Comparison of ENCODE assay signal across 1 cellular context in the genomic region with DNA sequence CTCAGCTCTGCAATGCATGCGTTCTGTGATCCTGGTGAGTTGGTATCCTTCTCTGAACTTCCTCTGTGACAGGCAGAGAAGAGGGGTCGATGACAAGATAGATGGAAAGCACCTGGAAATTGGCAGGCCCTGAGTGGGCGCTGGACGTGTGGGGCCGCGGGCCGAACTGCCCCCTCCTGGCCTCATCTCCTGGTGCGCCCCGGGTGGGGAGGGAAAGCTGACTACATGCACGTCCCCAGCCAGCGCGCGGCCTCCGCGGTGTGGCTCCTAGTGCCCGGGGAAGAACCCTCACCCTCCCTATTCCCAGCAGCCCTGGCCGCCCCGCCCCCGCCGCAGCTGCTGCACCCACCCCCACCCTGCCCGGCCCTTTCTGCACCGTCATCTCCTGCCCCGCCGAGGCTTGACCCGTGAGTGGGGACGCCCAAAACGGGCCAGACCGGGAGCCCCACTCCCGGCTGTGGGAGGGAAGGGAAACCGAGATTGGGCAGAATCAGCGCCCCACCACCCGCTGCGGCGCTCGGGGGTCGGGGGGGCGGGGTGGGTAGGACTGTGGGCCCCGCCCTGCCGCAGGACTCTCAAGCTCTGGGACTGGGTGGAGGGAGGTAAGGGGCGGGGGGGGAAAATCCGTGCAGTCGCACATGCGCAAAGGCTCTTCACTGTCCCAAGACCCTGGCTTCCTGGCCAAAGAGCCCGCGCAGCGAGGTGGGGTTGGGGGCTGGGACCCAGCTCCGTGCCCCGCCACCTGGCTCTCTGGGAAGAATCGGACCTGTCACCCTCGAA.
TF ChIP-seq lines count a peak whose summit lies in the region.

A gene (plus strand): TSS at position 371 of the 780 bp plus-strand sequence.

TF ChIP-seq in K562, 482 proteins besides CTCF, POLR2A, EP300 and RAD21 (continued from another document and continues in another):
- TF ChIP-seq, protein P1, sequence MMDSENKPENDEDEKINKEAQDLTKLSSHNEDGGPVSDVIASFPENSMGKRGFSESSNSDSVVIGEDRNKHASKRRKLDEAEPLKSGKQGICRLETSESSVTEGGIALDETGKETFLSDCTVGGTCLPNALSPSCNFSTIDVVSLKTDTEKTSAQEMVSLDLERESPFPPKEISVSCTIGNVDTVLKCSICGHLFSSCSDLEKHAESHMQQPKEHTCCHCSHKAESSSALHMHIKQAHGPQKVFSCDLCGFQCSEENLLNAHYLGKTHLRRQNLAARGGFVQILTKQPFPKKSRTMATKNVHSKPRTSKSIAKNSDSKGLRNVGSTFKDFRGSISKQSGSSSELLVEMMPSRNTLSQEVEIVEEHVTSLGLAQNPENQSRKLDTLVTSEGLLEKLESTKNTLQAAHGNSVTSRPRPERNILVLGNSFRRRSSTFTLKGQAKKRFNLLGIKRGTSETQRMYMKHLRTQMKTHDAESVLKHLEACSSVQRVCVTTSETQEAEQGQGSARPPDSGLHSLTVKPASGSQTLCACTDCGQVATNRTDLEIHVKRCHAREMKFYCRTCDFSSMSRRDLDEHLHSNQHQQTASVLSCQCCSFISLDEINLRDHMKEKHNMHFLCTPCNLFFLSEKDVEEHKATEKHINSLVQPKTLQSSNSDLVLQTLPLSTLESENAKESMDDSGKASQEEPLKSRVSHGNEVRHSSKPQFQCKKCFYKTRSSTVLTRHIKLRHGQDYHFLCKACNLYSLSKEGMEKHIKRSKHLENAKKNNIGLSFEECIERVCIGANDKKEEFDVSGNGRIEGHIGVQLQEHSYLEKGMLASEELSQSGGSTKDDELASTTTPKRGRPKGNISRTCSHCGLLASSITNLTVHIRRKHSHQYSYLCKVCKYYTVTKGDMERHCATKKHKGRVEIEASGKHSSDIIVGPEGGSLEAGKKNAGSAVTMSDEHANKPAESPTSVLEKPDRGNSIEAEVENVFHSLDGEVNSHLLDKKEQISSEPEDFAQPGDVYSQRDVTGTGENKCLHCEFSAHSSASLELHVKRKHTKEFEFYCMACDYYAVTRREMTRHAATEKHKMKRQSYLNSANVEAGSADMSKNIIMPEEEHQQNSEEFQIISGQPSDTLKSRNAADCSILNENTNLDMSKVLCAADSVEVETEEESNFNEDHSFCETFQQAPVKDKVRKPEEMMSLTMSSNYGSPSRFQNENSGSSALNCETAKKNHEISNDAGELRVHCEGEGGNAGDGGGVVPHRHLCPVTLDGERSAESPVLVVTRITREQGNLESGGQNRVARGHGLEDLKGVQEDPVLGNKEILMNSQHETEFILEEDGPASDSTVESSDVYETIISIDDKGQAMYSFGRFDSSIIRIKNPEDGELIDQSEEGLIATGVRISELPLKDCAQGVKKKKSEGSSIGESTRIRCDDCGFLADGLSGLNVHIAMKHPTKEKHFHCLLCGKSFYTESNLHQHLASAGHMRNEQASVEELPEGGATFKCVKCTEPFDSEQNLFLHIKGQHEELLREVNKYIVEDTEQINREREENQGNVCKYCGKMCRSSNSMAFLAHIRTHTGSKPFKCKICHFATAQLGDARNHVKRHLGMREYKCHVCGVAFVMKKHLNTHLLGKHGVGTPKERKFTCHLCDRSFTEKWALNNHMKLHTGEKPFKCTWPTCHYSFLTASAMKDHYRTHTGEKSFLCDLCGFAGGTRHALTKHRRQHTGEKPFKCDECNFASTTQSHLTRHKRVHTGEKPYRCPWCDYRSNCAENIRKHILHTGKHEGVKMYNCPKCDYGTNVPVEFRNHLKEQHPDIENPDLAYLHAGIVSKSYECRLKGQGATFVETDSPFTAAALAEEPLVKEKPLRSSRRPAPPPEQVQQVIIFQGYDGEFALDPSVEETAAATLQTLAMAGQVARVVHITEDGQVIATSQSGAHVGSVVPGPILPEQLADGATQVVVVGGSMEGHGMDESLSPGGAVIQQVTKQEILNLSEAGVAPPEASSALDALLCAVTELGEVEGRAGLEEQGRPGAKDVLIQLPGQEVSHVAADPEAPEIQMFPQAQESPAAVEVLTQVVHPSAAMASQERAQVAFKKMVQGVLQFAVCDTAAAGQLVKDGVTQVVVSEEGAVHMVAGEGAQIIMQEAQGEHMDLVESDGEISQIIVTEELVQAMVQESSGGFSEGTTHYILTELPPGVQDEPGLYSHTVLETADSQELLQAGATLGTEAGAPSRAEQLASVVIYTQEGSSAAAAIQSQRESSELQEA (IDR thresholded peaks at IDR 0.05; ENCODE audit: low read depth) = no peak
- TF ChIP-seq ZNF76 (CRISPR knock-in tag; IDR thresholded peaks at IDR 0.05; ENCODE audit: borderline replicate concordance) (no peak), RFX5 (IDR thresholded peaks at IDR 0.05; ENCODE audit: low read depth, low read length) (no peak), ZBED1 (IDR thresholded peaks at IDR 0.05) (no peak), ZNF436 (CRISPR knock-in tag; IDR thresholded peaks at IDR 0.05) (no peak), SIX5 (IDR thresholded peaks at IDR 0.05; ENCODE audit: borderline replicate concordance in 1 of 2, insufficient read depth in 1 of 2, low read depth in 1 of 2, low read length in 2 of 2) (no peak), COPS2 (conservative IDR thresholded peaks at IDR 0.05) (no peak), XRCC5 (IDR thresholded peaks at IDR 0.05; ENCODE audit: low read depth, low read length) (no peak), ZNF124 (CRISPR knock-in tag; IDR thresholded peaks at IDR 0.05) (no peak), IRF2 (CRISPR knock-in tag; IDR thresholded peaks at IDR 0.05) (no peak), DPF2 (IDR thresholded peaks at IDR 0.05) (no peak), TAF9B (IDR thresholded peaks at IDR 0.05; ENCODE audit: partially characterized antibody) (no peak), MAFK (IDR thresholded peaks at IDR 0.05; ENCODE audit: low read length) (peak; percentile 35; the same call in 1 of the 2 replicates), TAF7 (tag; IDR thresholded peaks at IDR 0.05) (no peak), MAFG (tag; conservative IDR thresholded peaks at IDR 0.05) (peak; percentile 66; the same call in 1 of the 2 replicates), MCM3 (IDR thresholded peaks at IDR 0.05) (no peak), ZC3H4 (CRISPR knock-in tag; IDR thresholded peaks at IDR 0.05; ENCODE audit: borderline replicate concordance) (no peak), MXI1 (IDR thresholded peaks at IDR 0.05; ENCODE audit: low read depth, low read length) (no peak), SMARCB1 (IDR thresholded peaks at IDR 0.05; ENCODE audit: insufficient read length, low read depth) (no peak), KLF6 (CRISPR knock-in tag; IDR thresholded peaks at IDR 0.05; ENCODE audit: borderline replicate concordance) (no peak), GATA2 (CRISPR knock-in tag; IDR thresholded peaks at IDR 0.05) (no peak), KLF16 (IDR thresholded peaks at IDR 0.05) (no peak), BRD4 (IDR thresholded peaks at IDR 0.05) (no peak), FOXK1 (CRISPR knock-in tag; IDR thresholded peaks at IDR 0.05; ENCODE audit: borderline replicate concordance) (no peak), RBM39 (optimal IDR thresholded peaks at IDR 0.05; ENCODE audit: low read depth, low read length) (no peak), TEAD1 (CRISPR knock-in tag; IDR thresholded peaks at IDR 0.05) (no peak), ZNF551 (CRISPR knock-in tag; IDR thresholded peaks at IDR 0.05) (no peak), FOXJ2 (tag; IDR thresholded peaks at IDR 0.05) (no peak), HDAC8 (tag; IDR thresholded peaks at IDR 0.05) (no peak), ZNF263 (CRISPR knock-in tag; IDR thresholded peaks at IDR 0.05; ENCODE audit: borderline replicate concordance) (no peak)
- TF ChIP-seq, protein P2, sequence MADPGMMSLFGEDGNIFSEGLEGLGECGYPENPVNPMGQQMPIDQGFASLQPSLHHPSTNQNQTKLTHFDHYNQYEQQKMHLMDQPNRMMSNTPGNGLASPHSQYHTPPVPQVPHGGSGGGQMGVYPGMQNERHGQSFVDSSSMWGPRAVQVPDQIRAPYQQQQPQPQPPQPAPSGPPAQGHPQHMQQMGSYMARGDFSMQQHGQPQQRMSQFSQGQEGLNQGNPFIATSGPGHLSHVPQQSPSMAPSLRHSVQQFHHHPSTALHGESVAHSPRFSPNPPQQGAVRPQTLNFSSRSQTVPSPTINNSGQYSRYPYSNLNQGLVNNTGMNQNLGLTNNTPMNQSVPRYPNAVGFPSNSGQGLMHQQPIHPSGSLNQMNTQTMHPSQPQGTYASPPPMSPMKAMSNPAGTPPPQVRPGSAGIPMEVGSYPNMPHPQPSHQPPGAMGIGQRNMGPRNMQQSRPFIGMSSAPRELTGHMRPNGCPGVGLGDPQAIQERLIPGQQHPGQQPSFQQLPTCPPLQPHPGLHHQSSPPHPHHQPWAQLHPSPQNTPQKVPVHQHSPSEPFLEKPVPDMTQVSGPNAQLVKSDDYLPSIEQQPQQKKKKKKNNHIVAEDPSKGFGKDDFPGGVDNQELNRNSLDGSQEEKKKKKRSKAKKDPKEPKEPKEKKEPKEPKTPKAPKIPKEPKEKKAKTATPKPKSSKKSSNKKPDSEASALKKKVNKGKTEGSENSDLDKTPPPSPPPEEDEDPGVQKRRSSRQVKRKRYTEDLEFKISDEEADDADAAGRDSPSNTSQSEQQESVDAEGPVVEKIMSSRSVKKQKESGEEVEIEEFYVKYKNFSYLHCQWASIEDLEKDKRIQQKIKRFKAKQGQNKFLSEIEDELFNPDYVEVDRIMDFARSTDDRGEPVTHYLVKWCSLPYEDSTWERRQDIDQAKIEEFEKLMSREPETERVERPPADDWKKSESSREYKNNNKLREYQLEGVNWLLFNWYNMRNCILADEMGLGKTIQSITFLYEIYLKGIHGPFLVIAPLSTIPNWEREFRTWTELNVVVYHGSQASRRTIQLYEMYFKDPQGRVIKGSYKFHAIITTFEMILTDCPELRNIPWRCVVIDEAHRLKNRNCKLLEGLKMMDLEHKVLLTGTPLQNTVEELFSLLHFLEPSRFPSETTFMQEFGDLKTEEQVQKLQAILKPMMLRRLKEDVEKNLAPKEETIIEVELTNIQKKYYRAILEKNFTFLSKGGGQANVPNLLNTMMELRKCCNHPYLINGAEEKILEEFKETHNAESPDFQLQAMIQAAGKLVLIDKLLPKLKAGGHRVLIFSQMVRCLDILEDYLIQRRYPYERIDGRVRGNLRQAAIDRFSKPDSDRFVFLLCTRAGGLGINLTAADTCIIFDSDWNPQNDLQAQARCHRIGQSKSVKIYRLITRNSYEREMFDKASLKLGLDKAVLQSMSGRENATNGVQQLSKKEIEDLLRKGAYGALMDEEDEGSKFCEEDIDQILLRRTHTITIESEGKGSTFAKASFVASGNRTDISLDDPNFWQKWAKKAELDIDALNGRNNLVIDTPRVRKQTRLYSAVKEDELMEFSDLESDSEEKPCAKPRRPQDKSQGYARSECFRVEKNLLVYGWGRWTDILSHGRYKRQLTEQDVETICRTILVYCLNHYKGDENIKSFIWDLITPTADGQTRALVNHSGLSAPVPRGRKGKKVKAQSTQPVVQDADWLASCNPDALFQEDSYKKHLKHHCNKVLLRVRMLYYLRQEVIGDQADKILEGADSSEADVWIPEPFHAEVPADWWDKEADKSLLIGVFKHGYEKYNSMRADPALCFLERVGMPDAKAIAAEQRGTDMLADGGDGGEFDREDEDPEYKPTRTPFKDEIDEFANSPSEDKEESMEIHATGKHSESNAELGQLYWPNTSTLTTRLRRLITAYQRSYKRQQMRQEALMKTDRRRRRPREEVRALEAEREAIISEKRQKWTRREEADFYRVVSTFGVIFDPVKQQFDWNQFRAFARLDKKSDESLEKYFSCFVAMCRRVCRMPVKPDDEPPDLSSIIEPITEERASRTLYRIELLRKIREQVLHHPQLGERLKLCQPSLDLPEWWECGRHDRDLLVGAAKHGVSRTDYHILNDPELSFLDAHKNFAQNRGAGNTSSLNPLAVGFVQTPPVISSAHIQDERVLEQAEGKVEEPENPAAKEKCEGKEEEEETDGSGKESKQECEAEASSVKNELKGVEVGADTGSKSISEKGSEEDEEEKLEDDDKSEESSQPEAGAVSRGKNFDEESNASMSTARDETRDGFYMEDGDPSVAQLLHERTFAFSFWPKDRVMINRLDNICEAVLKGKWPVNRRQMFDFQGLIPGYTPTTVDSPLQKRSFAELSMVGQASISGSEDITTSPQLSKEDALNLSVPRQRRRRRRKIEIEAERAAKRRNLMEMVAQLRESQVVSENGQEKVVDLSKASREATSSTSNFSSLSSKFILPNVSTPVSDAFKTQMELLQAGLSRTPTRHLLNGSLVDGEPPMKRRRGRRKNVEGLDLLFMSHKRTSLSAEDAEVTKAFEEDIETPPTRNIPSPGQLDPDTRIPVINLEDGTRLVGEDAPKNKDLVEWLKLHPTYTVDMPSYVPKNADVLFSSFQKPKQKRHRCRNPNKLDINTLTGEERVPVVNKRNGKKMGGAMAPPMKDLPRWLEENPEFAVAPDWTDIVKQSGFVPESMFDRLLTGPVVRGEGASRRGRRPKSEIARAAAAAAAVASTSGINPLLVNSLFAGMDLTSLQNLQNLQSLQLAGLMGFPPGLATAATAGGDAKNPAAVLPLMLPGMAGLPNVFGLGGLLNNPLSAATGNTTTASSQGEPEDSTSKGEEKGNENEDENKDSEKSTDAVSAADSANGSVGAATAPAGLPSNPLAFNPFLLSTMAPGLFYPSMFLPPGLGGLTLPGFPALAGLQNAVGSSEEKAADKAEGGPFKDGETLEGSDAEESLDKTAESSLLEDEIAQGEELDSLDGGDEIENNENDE (IDR thresholded peaks at IDR 0.05; ENCODE audit: low read depth, low read length) = no peak
- TF ChIP-seq, protein P3, sequence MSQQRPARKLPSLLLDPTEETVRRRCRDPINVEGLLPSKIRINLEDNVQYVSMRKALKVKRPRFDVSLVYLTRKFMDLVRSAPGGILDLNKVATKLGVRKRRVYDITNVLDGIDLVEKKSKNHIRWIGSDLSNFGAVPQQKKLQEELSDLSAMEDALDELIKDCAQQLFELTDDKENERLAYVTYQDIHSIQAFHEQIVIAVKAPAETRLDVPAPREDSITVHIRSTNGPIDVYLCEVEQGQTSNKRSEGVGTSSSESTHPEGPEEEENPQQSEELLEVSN (IDR thresholded peaks at IDR 0.05; ENCODE audit: borderline replicate concordance in 1 of 2, extremely low read depth in 1 of 2, insufficient read depth in 1 of 2, insufficient read length in 1 of 2, low read depth in 1 of 2, low read length in 1 of 2, poor library complexity in 1 of 2, severe bottlenecking in 1 of 2) = peak; percentile 34 to 64
- TF ChIP-seq, protein P4, sequence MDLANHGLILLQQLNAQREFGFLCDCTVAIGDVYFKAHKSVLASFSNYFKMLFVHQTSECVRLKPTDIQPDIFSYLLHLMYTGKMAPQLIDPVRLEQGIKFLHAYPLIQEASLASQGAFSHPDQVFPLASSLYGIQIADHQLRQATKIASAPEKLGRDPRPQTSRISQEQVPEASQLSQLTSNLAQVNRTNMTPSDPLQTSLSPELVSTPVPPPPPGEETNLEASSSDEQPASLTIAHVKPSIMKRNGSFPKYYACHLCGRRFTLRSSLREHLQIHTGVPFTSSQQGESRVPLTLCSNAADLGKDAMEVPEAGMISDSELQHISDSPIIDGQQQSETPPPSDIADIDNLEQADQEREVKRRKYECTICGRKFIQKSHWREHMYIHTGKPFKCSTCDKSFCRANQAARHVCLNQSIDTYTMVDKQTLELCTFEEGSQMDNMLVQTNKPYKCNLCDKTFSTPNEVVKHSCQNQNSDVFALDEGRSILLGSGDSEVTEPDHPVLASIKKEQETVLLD (IDR thresholded peaks at IDR 0.05) = no peak; the same call in 1 of the 2 replicates
